ENCODE assay signal across 1 cellular context in the genomic region with DNA sequence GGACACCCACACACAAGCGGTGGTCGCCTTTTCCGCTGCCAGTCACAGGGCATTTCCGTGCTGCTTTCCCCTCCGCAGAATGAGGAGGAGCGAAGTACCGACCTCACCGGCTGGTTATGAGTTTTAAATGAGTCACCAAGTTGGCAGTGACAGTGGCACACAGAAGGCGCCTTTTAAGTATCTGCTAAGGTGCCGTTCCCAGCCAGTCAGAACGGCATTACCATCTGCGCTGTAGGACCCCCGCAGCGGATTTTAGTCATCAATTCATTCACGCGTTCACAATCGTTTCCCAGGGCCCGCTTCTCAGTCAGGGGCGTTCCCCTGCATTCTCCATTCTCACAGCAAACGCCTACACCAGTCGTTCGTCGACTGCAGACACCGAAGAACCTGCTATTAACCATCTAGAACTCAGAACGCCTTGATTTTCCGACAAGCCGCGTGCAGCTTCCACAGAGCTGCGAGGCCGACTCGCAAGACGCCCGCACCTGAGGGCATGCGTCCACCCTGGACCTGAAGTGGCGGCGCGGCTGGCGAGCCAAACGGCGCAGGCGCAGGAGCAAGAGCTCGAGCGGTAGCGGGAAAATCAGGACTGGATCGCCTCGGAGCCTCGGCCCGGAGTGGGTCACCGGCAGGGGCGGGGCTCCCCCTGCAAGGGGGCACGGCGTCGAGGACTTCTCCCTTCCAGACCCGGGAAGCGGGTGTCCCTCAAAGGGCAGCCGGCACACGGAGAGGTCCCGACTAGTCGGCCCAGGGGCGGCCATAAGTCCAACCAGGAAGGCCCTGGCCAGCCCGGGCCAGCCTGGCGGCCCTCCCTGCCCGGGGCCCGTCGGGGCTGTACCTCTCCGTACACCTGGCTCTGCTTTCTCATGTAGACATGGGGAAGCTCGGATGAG.
TF ChIP-seq lines count a peak whose summit lies in the region.

No MANE protein-coding gene starts in this region.

TF ChIP-seq in HEK293, 187 proteins besides CTCF, POLR2A, EP300 and RAD21 (continued from another document and continues in another):
- TF ChIP-seq ZNF138 (tag by site-specific recombination; IDR thresholded peaks at IDR 0.05; ENCODE audit: borderline replicate concordance) (no peak), ZNF843 (tag by site-specific recombination; IDR thresholded peaks at IDR 0.05) (no peak), TCF7L2 (IDR thresholded peaks at IDR 0.05; ENCODE audit: borderline replicate concordance, low read depth, low read length) (no peak), REPIN1 (tag by site-specific recombination; IDR thresholded peaks at IDR 0.05; ENCODE audit: low read depth) (no peak), HOXC10 (CRISPR knock-in tag; IDR thresholded peaks at IDR 0.05) (peak; percentile 40; the same call in 1 of the 2 replicates), KLF9 (tag by site-specific recombination; IDR thresholded peaks at IDR 0.05; ENCODE audit: low read depth) (peak; percentile 92), ZNF501 (tag by site-specific recombination; IDR thresholded peaks at IDR 0.05) (0 out of 2 replicates have a peak, but pooled peaks have one; percentile 26), ZBTB7A (tag by site-specific recombination; IDR thresholded peaks at IDR 0.05; ENCODE audit: low read depth) (peak; percentile 65; the same call in 1 of the 2 replicates), FEZF1 (tag by site-specific recombination; IDR thresholded peaks at IDR 0.05) (no peak; the same call in none of the 2 replicates), ZNF510 (tag by site-specific recombination; IDR thresholded peaks at IDR 0.05; ENCODE audit: insufficient replicate concordance) (no peak), ZNF394 (tag by site-specific recombination; IDR thresholded peaks at IDR 0.05; ENCODE audit: borderline replicate concordance) (peak; percentile 50), ZNF146 (tag by site-specific recombination; IDR thresholded peaks at IDR 0.05) (no peak), ZNF768 (tag by site-specific recombination; IDR thresholded peaks at IDR 0.05) (no peak), ZNF366 (tag by site-specific recombination; conservative IDR thresholded peaks at IDR 0.05) (no peak), ZNF600 (tag by site-specific recombination; IDR thresholded peaks at IDR 0.05) (peak; percentile 53; the same call in 1 of the 2 replicates), ZNF785 (tag by site-specific recombination; IDR thresholded peaks at IDR 0.05) (no peak), ZNF37A (tag by site-specific recombination; IDR thresholded peaks at IDR 0.05) (no peak), ZNF792 (tag by site-specific recombination; IDR thresholded peaks at IDR 0.05) (peak; percentile 72; the same call in 1 of the 2 replicates), ZSCAN23 (tag by site-specific recombination; IDR thresholded peaks at IDR 0.05) (no peak), ZNF530 (tag by site-specific recombination; IDR thresholded peaks at IDR 0.05; ENCODE audit: low read depth) (no peak), ZFP41 (tag by site-specific recombination; IDR thresholded peaks at IDR 0.05; ENCODE audit: borderline replicate concordance) (no peak), ZNF311 (tag by site-specific recombination; IDR thresholded peaks at IDR 0.05; ENCODE audit: borderline replicate concordance) (no peak), EGR2 (tag by site-specific recombination; IDR thresholded peaks at IDR 0.05; ENCODE audit: low read depth) (0 out of 2 replicates have a peak, but pooled peaks have one; percentile 4)
- TF ChIP-seq, protein P1, sequence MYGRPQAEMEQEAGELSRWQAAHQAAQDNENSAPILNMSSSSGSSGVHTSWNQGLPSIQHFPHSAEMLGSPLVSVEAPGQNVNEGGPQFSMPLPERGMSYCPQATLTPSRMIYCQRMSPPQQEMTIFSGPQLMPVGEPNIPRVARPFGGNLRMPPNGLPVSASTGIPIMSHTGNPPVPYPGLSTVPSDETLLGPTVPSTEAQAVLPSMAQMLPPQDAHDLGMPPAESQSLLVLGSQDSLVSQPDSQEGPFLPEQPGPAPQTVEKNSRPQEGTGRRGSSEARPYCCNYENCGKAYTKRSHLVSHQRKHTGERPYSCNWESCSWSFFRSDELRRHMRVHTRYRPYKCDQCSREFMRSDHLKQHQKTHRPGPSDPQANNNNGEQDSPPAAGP (tag by site-specific recombination; IDR thresholded peaks at IDR 0.05): no peak; the same call in 1 of the 2 replicates
- TF ChIP-seq, protein P2, sequence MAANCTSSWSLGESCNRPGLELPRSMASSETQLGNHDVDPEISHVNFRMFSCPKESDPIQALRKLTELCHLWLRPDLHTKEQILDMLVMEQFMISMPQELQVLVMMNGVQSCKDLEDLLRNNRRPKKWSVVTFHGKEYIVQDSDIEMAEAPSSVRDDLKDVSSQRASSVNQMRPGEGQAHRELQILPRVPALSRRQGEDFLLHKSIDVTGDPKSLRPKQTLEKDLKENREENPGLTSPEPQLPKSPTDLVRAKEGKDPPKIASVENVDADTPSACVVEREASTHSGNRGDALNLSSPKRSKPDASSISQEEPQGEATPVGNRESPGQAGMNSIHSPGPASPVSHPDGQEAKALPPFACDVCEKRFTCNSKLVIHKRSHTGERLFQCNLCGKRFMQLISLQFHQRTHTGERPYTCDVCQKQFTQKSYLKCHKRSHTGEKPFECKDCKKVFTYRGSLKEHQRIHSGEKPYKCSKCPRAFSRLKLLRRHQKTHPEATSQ (tag by site-specific recombination; IDR thresholded peaks at IDR 0.05): peak; percentile 57; the same call in 1 of the 2 replicates
- TF ChIP-seq, protein P3, sequence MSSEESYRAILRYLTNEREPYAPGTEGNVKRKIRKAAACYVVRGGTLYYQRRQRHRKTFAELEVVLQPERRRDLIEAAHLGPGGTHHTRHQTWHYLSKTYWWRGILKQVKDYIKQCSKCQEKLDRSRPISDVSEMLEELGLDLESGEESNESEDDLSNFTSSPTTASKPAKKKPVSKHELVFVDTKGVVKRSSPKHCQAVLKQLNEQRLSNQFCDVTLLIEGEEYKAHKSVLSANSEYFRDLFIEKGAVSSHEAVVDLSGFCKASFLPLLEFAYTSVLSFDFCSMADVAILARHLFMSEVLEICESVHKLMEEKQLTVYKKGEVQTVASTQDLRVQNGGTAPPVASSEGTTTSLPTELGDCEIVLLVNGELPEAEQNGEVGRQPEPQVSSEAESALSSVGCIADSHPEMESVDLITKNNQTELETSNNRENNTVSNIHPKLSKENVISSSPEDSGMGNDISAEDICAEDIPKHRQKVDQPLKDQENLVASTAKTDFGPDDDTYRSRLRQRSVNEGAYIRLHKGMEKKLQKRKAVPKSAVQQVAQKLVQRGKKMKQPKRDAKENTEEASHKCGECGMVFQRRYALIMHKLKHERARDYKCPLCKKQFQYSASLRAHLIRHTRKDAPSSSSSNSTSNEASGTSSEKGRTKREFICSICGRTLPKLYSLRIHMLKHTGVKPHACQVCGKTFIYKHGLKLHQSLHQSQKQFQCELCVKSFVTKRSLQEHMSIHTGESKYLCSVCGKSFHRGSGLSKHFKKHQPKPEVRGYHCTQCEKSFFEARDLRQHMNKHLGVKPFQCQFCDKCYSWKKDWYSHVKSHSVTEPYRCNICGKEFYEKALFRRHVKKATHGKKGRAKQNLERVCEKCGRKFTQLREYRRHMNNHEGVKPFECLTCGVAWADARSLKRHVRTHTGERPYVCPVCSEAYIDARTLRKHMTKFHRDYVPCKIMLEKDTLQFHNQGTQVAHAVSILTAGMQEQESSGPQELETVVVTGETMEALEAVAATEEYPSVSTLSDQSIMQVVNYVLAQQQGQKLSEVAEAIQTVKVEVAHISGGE (tag by site-specific recombination; conservative IDR thresholded peaks at IDR 0.05; ENCODE audit: low read depth): no peak
- TF ChIP-seq, protein P4, sequence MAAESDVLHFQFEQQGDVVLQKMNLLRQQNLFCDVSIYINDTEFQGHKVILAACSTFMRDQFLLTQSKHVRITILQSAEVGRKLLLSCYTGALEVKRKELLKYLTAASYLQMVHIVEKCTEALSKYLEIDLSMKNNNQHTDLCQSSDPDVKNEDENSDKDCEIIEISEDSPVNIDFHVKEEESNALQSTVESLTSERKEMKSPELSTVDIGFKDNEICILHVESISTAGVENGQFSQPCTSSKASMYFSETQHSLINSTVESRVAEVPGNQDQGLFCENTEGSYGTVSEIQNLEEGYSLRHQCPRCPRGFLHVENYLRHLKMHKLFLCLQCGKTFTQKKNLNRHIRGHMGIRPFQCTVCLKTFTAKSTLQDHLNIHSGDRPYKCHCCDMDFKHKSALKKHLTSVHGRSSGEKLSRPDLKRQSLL (tag by site-specific recombination; IDR thresholded peaks at IDR 0.05): 0 out of 2 replicates have a peak, but pooled peaks have one; percentile 25
- TF ChIP-seq, protein P5, sequence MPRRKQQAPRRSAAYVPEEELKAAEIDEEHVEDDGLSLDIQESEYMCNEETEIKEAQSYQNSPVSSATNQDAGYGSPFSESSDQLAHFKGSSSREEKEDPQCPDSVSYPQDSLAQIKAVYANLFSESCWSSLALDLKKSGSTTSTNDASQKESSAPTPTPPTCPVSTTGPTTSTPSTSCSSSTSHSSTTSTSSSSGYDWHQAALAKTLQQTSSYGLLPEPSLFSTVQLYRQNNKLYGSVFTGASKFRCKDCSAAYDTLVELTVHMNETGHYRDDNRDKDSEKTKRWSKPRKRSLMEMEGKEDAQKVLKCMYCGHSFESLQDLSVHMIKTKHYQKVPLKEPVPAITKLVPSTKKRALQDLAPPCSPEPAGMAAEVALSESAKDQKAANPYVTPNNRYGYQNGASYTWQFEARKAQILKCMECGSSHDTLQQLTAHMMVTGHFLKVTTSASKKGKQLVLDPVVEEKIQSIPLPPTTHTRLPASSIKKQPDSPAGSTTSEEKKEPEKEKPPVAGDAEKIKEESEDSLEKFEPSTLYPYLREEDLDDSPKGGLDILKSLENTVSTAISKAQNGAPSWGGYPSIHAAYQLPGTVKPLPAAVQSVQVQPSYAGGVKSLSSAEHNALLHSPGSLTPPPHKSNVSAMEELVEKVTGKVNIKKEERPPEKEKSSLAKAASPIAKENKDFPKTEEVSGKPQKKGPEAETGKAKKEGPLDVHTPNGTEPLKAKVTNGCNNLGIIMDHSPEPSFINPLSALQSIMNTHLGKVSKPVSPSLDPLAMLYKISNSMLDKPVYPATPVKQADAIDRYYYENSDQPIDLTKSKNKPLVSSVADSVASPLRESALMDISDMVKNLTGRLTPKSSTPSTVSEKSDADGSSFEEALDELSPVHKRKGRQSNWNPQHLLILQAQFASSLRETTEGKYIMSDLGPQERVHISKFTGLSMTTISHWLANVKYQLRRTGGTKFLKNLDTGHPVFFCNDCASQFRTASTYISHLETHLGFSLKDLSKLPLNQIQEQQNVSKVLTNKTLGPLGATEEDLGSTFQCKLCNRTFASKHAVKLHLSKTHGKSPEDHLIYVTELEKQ (tag by site-specific recombination; IDR thresholded peaks at IDR 0.05; ENCODE audit: borderline replicate concordance): no peak
- TF ChIP-seq, protein P6, sequence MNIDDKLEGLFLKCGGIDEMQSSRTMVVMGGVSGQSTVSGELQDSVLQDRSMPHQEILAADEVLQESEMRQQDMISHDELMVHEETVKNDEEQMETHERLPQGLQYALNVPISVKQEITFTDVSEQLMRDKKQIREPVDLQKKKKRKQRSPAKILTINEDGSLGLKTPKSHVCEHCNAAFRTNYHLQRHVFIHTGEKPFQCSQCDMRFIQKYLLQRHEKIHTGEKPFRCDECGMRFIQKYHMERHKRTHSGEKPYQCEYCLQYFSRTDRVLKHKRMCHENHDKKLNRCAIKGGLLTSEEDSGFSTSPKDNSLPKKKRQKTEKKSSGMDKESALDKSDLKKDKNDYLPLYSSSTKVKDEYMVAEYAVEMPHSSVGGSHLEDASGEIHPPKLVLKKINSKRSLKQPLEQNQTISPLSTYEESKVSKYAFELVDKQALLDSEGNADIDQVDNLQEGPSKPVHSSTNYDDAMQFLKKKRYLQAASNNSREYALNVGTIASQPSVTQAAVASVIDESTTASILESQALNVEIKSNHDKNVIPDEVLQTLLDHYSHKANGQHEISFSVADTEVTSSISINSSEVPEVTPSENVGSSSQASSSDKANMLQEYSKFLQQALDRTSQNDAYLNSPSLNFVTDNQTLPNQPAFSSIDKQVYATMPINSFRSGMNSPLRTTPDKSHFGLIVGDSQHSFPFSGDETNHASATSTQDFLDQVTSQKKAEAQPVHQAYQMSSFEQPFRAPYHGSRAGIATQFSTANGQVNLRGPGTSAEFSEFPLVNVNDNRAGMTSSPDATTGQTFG (tag by site-specific recombination; IDR thresholded peaks at IDR 0.05; ENCODE audit: borderline replicate concordance): no peak
- TF ChIP-seq, protein P7, sequence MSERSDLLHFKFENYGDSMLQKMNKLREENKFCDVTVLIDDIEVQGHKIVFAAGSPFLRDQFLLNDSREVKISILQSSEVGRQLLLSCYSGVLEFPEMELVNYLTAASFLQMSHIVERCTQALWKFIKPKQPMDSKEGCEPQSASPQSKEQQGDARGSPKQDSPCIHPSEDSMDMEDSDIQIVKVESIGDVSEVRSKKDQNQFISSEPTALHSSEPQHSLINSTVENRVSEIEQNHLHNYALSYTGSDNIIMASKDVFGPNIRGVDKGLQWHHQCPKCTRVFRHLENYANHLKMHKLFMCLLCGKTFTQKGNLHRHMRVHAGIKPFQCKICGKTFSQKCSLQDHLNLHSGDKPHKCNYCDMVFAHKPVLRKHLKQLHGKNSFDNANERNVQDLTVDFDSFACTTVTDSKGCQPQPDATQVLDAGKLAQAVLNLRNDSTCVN (tag by site-specific recombination; optimal IDR thresholded peaks at IDR 0.05): peak; percentile 68
- TF ChIP-seq, protein P8, sequence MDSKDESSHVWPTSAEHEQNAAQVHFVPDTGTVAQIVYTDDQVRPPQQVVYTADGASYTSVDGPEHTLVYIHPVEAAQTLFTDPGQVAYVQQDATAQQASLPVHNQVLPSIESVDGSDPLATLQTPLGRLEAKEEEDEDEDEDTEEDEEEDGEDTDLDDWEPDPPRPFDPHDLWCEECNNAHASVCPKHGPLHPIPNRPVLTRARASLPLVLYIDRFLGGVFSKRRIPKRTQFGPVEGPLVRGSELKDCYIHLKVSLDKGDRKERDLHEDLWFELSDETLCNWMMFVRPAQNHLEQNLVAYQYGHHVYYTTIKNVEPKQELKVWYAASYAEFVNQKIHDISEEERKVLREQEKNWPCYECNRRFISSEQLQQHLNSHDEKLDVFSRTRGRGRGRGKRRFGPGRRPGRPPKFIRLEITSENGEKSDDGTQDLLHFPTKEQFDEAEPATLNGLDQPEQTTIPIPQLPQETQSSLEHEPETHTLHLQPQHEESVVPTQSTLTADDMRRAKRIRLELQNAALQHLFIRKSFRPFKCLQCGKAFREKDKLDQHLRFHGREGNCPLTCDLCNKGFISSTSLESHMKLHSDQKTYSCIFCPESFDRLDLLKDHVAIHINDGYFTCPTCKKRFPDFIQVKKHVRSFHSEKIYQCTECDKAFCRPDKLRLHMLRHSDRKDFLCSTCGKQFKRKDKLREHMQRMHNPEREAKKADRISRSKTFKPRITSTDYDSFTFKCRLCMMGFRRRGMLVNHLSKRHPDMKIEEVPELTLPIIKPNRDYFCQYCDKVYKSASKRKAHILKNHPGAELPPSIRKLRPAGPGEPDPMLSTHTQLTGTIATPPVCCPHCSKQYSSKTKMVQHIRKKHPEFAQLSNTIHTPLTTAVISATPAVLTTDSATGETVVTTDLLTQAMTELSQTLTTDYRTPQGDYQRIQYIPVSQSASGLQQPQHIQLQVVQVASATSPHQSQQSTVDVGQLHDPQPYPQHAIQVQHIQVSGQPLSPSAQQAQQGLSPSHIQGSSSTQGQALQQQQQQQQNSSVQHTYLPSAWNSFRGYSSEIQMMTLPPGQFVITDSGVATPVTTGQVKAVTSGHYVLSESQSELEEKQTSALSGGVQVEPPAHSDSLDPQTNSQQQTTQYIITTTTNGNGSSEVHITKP (tag by site-specific recombination; IDR thresholded peaks at IDR 0.05): 0 out of 2 replicates have a peak, but pooled peaks have one; percentile 18
